ENCODE assay signal across 7 cellular contexts in genomic region chr20:16729565-16730460, GRCh38. TPM values are rescaled to one million over a fixed set of nuclear protein-coding genes. Genes with fewer than 3 reads are reported as not detected.
DNase-seq lines count a peak whose midpoint lies in the region; ATAC-seq and TF ChIP-seq lines count a peak whose summit lies in the region.

SNRPB2 (plus strand) TSS chr20:16730026; CDS start chr20:16731703, 1,677 bp downstream.

- peak within 1 kb of the TSS; percentile 97 for H3K27ac ChIP-seq in hepatocyte

- in situ Hi-C loops in astrocyte of the cerebellum (cut with HindIII; ENCODE audit: low sequenced_read_pairs) = no loop called here

- H3K36me3 ChIP-seq in hepatocyte (replicated peaks; ENCODE audit: insufficient read depth, low read depth) = no peaks in the 10 kb centered on the region

- peaks cover 7% of the 10 kb centered on the region for H4K20me1 ChIP-seq in hepatocyte (ENCODE audit: insufficient read depth, poor library complexity, severe bottlenecking)

- H3K4me1 ChIP-seq in hepatocyte (ENCODE audit: insufficient read depth) = peaks cover 15% of the 10 kb centered on the region

- WGBS in hepatocyte (ENCODE audit: low lambda C conversion rate, missing lambda C conversion rate) = 5% methylated on average over 57 of the region's 57 CpGs

- H3K9me2 ChIP-seq in hepatocyte (replicated peaks; ENCODE audit: insufficient read depth) = no peaks in the 10 kb centered on the region

- DNase-seq in NCI-H2029 (lab: John Stamatoyannopoulos, UW) (peak; percentile 96), T-helper 22 cell (ENCODE audit: low read depth) (peak; percentile 85), astrocyte of the cerebellum (ENCODE audit: low read depth) (peak; percentile 92), hepatocyte (ENCODE audit: low spot score) (peak; percentile 97), renal cortical epithelial cell (ENCODE audit: low read depth) (peak; percentile 87)

- TF ChIP-seq CTCF in astrocyte of the cerebellum (IDR thresholded peaks at IDR 0.05; ENCODE audit: low read depth, low read length, missing control alignments) (no peak), hepatocyte (IDR thresholded peaks at IDR 0.05; ENCODE audit: poor library complexity) (no peak)

- peak within 1 kb of the TSS; percentile 92 for H3K4me2 ChIP-seq in hepatocyte

- peak within 1 kb of the TSS; percentile 99 for H2AFZ ChIP-seq in hepatocyte

- H3K27me3 ChIP-seq in hepatocyte = peaks cover 22% of the 10 kb centered on the region

- TF ChIP-seq POLR2A in GM18505 (IDR thresholded peaks at IDR 0.05; ENCODE audit: borderline replicate concordance, extremely low read depth, insufficient read depth, insufficient read length) = peak; percentile 92

- H3K4me3 ChIP-seq in astrocyte of the cerebellum (ENCODE audit: low read depth, low read length) (peak within 1 kb of the TSS; percentile 95), hepatocyte (peak within 1 kb of the TSS; percentile 86)

- peaks cover 44% of the 10 kb centered on the region for H3K79me2 ChIP-seq in hepatocyte

- ATAC-seq in GM18505 (IDR thresholded peaks at IDR 0.05; ENCODE audit: unreplicated experiment) (peak; percentile 99), HG02973 (IDR thresholded peaks at IDR 0.05; ENCODE audit: unreplicated experiment) (peak; percentile 98)

- H3K9me3 ChIP-seq in hepatocyte (ENCODE audit: low read depth) = no peaks in the 10 kb centered on the region

RNA-seq across cellular contexts. Expression of gene SNRPB2, which starts in this region (rescaled TPM):
- total RNA-seq in hepatocyte (53.1 and 64.3 TPM in 2 replicates), renal cortical epithelial cell (49.1 and 61.3 TPM in 2 replicates)
- 95.0 and 104 TPM in 2 replicates for polyA plus RNA-seq in hepatocyte

Comparison
In these comparisons a context has a peak if more than half of its experiments do, and no peak if none do; other contexts are left out.
1. Peak in every context shown above with its lines: DNase-seq, ATAC-seq, H3K4me3 ChIP-seq and H3K27ac ChIP-seq.